14 cellular contexts compared by ENCODE assay signal in genomic region chr1:24481843-24482610, GRCh38. TPM values are rescaled to one million over a fixed set of nuclear protein-coding genes. Genes with fewer than 3 reads are reported as not detected.
DNase-seq lines count a peak whose midpoint lies in the region; ATAC-seq and TF ChIP-seq lines count a peak whose summit lies in the region.
"Had no signal": no experiment of that assay in that cellular context is flagged by ENCODE, and none has a peak within 500 bp of the region (broad histone marks: within the 10 kb centered on the region; RNA-seq: fewer than 3 reads in every experiment).

No MANE protein-coding gene starts in this region.

- peak overlapping the region; percentile 61 to 70 (median 63) for H3K4me3 Mint-ChIP-seq in T-cell
- H3K4me3 Mint-ChIP-seq in dendritic cell treated with granulocyte-macrophage colony-stimulating factor and Interleukin-4, amounts not matched to agents 40 ng/mL and 50 ng/mL, for 4 days: no peak overlapping the region

- peak overlapping the region; percentile 95 to 96 for H3K27ac Mint-ChIP-seq in T-cell
- peak overlapping the region; percentile 89 for H3K27ac Mint-ChIP-seq in dendritic cell treated with granulocyte-macrophage colony-stimulating factor and Interleukin-4, amounts not matched to agents 40 ng/mL and 50 ng/mL, for 4 days

- no peak for TF ChIP-seq CTCF in upper lobe of right lung (IDR thresholded peaks at IDR 0.05)

- no peak overlapping the region for H2AK5ac ChIP-seq in neuronal stem cell (ENCODE audit: low read depth, low read length)

- no peak overlapping the region for H2BK5ac ChIP-seq in neuronal stem cell (ENCODE audit: low read length)

- no peak overlapping the region for H4K91ac ChIP-seq in neuronal stem cell (ENCODE audit: low read depth, low read length, poor library complexity)

- H3K79me1 ChIP-seq in neuronal stem cell (ENCODE audit: low read depth, low read length): no peaks in the 10 kb centered on the region

- no peak overlapping the region for H3K4ac ChIP-seq in neuronal stem cell (ENCODE audit: low read length)

- peak overlapping the region; percentile 55 for H3K27ac ChIP-seq in upper lobe of right lung
- H3K27ac ChIP-seq in neuronal stem cell (replicated peaks; ENCODE audit: low read length): no peak overlapping the region
- no peak overlapping the region for H3K27ac ChIP-seq in caudate nucleus (ENCODE audit: low read depth, low read length)
- H3K27ac ChIP-seq: left lung, vagina had no signal

- intact Hi-C loops in dendritic cell treated with granulocyte-macrophage colony-stimulating factor and Interleukin-4, amounts not matched to agents 40 ng/mL and 50 ng/mL, for 4 days (cut with micrococcal nuclease): loop anchor here (2.0 kb wide), 1 partner anchor 21 kb away; the partner anchor contains the start of gene RCAN3
- intact Hi-C loops in upper lobe of right lung (cut with DNase I): no loop called here

- no peak overlapping the region for H3K23ac ChIP-seq in neuronal stem cell (ENCODE audit: low read depth, low read length, poor library complexity)

- no peak overlapping the region for H3K18ac ChIP-seq in neuronal stem cell (ENCODE audit: low read length)

- H3K4me2 ChIP-seq in neuronal stem cell (ENCODE audit: insufficient read depth, low read length, poor library complexity, severe bottlenecking): no peak overlapping the region

- POLR2A ChIA-PET in T-cell (lab: Charles Lee): interaction anchor here (0.5 to 1.9 kb wide), 10 partner anchors 20 to 350 kb away, joined by 3 to 11 read pairs (median 5); partner anchors contain the start of gene RCAN3 (in 1 of the 2)

- DNase-seq in stimulated activated CD4-positive, alpha-beta T cell treated with anti-CD3 and anti-CD28 coated beads, Interleukin-15, amount 100 ng/mL, for 24 hours: peak; percentile 22
- no peak for DNase-seq in stimulated activated CD4-positive, alpha-beta T cell treated with anti-CD3 and anti-CD28 coated beads, Interleukin-1b, Interleukin-23, amount 100 ng/mL, for 48 hours
- DNase-seq in T-cell (peak in 25 of 34 experiments; percentile 9 to 66 (median 42)), upper lobe of right lung (no peak), neuronal stem cell (ENCODE audit: low spot score) (no peak), caudate nucleus (lab: John Stamatoyannopoulos, UW) (no peak)
- DNase-seq: BE2C, cerebellar nuclear complex, foreskin melanocyte, NCI-H2171 had no signal

- no peak overlapping the region for H3K9ac ChIP-seq in neuronal stem cell (ENCODE audit: low read depth, low read length, poor library complexity)

- no peaks in the 10 kb centered on the region for H3K36me3 ChIP-seq in upper lobe of right lung
- no peaks in the 10 kb centered on the region for H3K36me3 ChIP-seq in neuronal stem cell (replicated peaks in 1 of 2; ENCODE audit: control insufficient read depth in 2 of 2, insufficient read depth in 2 of 2, low read length in 2 of 2)
- H3K36me3 ChIP-seq: BE2C, left lung, vagina had no signal

- H3K4me1 Mint-ChIP-seq in T-cell: peaks cover 74 to 85% (median 75%) of the 10 kb centered on the region in 3 donors
- peaks cover 41% of the 10 kb centered on the region for H3K4me1 Mint-ChIP-seq in dendritic cell treated with granulocyte-macrophage colony-stimulating factor and Interleukin-4, amounts not matched to agents 40 ng/mL and 50 ng/mL, for 4 days (ENCODE audit: low read depth)

- no peak overlapping the region for H4K8ac ChIP-seq in neuronal stem cell (ENCODE audit: low read depth, low read length)

- peaks cover 7% of the 10 kb centered on the region for H3K36me3 Mint-ChIP-seq in T-cell
- H3K36me3 Mint-ChIP-seq in dendritic cell treated with granulocyte-macrophage colony-stimulating factor and Interleukin-4, amounts not matched to agents 40 ng/mL and 50 ng/mL, for 4 days (ENCODE audit: low read depth): no peaks in the 10 kb centered on the region

- peak; percentile 56 to 68 (median 58) for ATAC-seq in T-cell (replicated peaks in 1 of 4)
- peak; percentile 21 for ATAC-seq in upper lobe of right lung
- ATAC-seq in GM19467 (IDR thresholded peaks at IDR 0.05; ENCODE audit: unreplicated experiment): no peak

- H3K4me1 ChIP-seq in upper lobe of right lung (peaks cover 7% of the 10 kb centered on the region), neuronal stem cell (ENCODE audit: control insufficient read depth in 2 of 2, insufficient read depth in 1 of 2, low read depth in 1 of 2, low read length in 2 of 2) (no peaks in the 10 kb centered on the region)
- H3K4me1 ChIP-seq: BE2C, vagina had no signal

- no CpG with 5 or more reads among the region's 16 CpGs for WGBS in neuronal stem cell (ENCODE audit: extremely low coverage in 2 of 2, insufficient read length in 2 of 2, insufficient replicate concordance in 1 of 2), 2 donors

- H2BK12ac ChIP-seq in neuronal stem cell (ENCODE audit: low read length): no peak overlapping the region

- H3K4me3 ChIP-seq in upper lobe of right lung: no peak overlapping the region
- H3K4me3 ChIP-seq in neuronal stem cell (ENCODE audit: low read length in 2 of 2): no peak overlapping the region
- H3K4me3 ChIP-seq: left lung, vagina had no signal

- CTCF ChIA-PET in T-cell (lab: Charles Lee): interaction anchor here (0.7 to 1.9 kb wide), 10 partner anchors 19 to 153 kb away, joined by 3 to 7 read pairs (median 4); partner anchors contain the start of gene NIPAL3 (in 2 of the 2)

- no peak overlapping the region for H3K14ac ChIP-seq in neuronal stem cell (ENCODE audit: low read length)

- H3K27me3 Mint-ChIP-seq in T-cell: no peaks in the 10 kb centered on the region
- no peaks in the 10 kb centered on the region for H3K27me3 Mint-ChIP-seq in dendritic cell treated with granulocyte-macrophage colony-stimulating factor and Interleukin-4, amounts not matched to agents 40 ng/mL and 50 ng/mL, for 4 days

- H2BK15ac ChIP-seq in neuronal stem cell (ENCODE audit: low read length): no peak overlapping the region

- no peaks in the 10 kb centered on the region for H3K9me3 Mint-ChIP-seq in T-cell
- no peaks in the 10 kb centered on the region for H3K9me3 Mint-ChIP-seq in dendritic cell treated with granulocyte-macrophage colony-stimulating factor and Interleukin-4, amounts not matched to agents 40 ng/mL and 50 ng/mL, for 4 days

- no peak overlapping the region for H2BK120ac ChIP-seq in neuronal stem cell (ENCODE audit: low read depth, low read length)

- H3K27me3 ChIP-seq in upper lobe of right lung (no peaks in the 10 kb centered on the region), neuronal stem cell (ENCODE audit: control insufficient read depth in 3 of 3, insufficient read depth in 3 of 3, low read depth in 1 of 3, low read length in 3 of 3) (no peaks in the 10 kb centered on the region)
- H3K27me3 ChIP-seq: BE2C, left lung, vagina had no signal

- H2AFZ ChIP-seq in neuronal stem cell (ENCODE audit: low read length): no peak overlapping the region

- H3K9me3 ChIP-seq in upper lobe of right lung (no peaks in the 10 kb centered on the region), neuronal stem cell (replicated peaks in 1 of 2; ENCODE audit: control insufficient read depth in 2 of 2, insufficient read depth in 1 of 2, low read depth in 1 of 2, low read length in 2 of 2) (no peaks in the 10 kb centered on the region)
- H3K9me3 ChIP-seq: BE2C, left lung, vagina had no signal

RNA-seq across cellular contexts. Expression of gene RCAN3, which starts 20.6 kb away (rescaled TPM):
- total RNA-seq in T-cell (100 to 1,000 TPM; 149 to 202 (median 186) TPM), upper lobe of right lung (11.3 TPM)
- polyA plus RNA-seq in neuronal stem cell (2013, experiment 1 of 2): 3.1 TPM
- polyA plus RNA-seq in neuronal stem cell (2013, experiment 2 of 2): 3.0 TPM

Comparison
In these comparisons a context has a peak if more than half of its experiments do, and no peak if none do; other contexts are left out.
1. DNase-seq: peak in stimulated activated CD4-positive, alpha-beta T cell treated with anti-CD3 and anti-CD28 coated beads, Interleukin-15, amount 100 ng/mL, for 24 hours (single experiment) and T-cell (25 of 34); none in stimulated activated CD4-positive, alpha-beta T cell treated with anti-CD3 and anti-CD28 coated beads, Interleukin-1b, Interleukin-23, amount 100 ng/mL, for 48 hours (single experiment), upper lobe of right lung (single experiment), neuronal stem cell (single experiment) and caudate nucleus (0 of 61).
2. RNA of gene RCAN3, which starts 20.6 kb away (total RNA-seq): 149 to 202 TPM in T-cell; 11.3 TPM in upper lobe of right lung (single experiment); every median in the first group is over 10 times any median in the second.